In the genomic region with DNA sequence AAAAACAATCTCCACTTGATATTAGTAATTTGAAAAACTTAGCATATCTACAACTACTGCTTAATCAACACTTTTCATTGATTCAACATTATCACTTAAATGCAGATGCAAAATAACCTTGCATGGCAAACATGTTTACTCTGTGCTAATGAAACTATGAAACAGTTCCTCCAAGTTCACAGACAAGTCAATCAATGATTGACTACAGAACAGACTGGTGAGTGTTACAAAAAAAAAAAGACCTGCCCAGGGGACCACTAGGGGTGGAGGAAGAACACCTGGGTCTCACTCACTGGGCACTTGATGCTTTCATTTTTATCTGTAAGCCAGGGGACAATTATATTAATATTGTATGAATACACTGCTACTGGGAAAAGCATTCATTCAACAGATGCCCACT, we compare ENCODE assay signal across 1 cellular context.
TF ChIP-seq lines count a peak whose summit lies in the region.

No MANE protein-coding gene starts in this region.

TF ChIP-seq in HepG2, 621 proteins besides CTCF, POLR2A, EP300 and RAD21 (continued from another document):
- TF ChIP-seq PPARG (CRISPR knock-in tag; conservative IDR thresholded peaks at IDR 0.05) (no peak), GATAD2A (CRISPR knock-in tag; IDR thresholded peaks at IDR 0.05) (0 out of 2 replicates have a peak, but pooled peaks have one; percentile 17), PAXIP1 (CRISPR knock-in tag; conservative IDR thresholded peaks at IDR 0.05) (0 out of 2 replicates have a peak, but pooled peaks have one; percentile 23), ZNF563 (CRISPR knock-in tag; IDR thresholded peaks at IDR 0.05) (no peak), NCOR1 (IDR thresholded peaks at IDR 0.05; ENCODE audit: borderline replicate concordance, low read length) (peak; percentile 42; the same call in 1 of the 2 replicates), HDAC1 (CRISPR knock-in tag; IDR thresholded peaks at IDR 0.05) (no peak), RXRB (CRISPR knock-in tag; IDR thresholded peaks at IDR 0.05; ENCODE audit: borderline replicate concordance) (peak; percentile 15; the same call in 1 of the 2 replicates), FOXA3 (CRISPR knock-in tag; IDR thresholded peaks at IDR 0.05) (peak; percentile 60), MIXL1 (CRISPR knock-in tag; IDR thresholded peaks at IDR 0.05) (peak; percentile 46; the same call in 1 of the 2 replicates), SAP130 (CRISPR knock-in tag; IDR thresholded peaks at IDR 0.05; ENCODE audit: low read depth) (0 out of 2 replicates have a peak, but pooled peaks have one; percentile 27), ZNF362 (CRISPR knock-in tag; IDR thresholded peaks at IDR 0.05; ENCODE audit: borderline replicate concordance) (peak; percentile 56; the same call in 1 of the 2 replicates), TOPORS (CRISPR knock-in tag; IDR thresholded peaks at IDR 0.05) (no peak), KLF13 (CRISPR knock-in tag; IDR thresholded peaks at IDR 0.05) (no peak)
- TF ChIP-seq, protein P1, sequence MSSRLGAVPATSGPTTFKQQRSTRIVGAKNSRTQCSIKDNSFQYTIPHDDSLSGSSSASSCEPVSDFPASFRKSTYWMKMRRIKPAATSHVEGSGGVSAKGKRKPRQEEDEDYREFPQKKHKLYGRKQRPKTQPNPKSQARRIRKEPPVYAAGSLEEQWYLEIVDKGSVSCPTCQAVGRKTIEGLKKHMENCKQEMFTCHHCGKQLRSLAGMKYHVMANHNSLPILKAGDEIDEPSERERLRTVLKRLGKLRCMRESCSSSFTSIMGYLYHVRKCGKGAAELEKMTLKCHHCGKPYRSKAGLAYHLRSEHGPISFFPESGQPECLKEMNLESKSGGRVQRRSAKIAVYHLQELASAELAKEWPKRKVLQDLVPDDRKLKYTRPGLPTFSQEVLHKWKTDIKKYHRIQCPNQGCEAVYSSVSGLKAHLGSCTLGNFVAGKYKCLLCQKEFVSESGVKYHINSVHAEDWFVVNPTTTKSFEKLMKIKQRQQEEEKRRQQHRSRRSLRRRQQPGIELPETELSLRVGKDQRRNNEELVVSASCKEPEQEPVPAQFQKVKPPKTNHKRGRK (CRISPR knock-in tag; IDR thresholded peaks at IDR 0.05) = no peak
- TF ChIP-seq, protein P2, sequence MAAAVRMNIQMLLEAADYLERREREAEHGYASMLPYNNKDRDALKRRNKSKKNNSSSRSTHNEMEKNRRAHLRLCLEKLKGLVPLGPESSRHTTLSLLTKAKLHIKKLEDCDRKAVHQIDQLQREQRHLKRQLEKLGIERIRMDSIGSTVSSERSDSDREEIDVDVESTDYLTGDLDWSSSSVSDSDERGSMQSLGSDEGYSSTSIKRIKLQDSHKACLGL (CRISPR knock-in tag; IDR thresholded peaks at IDR 0.05) = no peak
- TF ChIP-seq, protein P3, sequence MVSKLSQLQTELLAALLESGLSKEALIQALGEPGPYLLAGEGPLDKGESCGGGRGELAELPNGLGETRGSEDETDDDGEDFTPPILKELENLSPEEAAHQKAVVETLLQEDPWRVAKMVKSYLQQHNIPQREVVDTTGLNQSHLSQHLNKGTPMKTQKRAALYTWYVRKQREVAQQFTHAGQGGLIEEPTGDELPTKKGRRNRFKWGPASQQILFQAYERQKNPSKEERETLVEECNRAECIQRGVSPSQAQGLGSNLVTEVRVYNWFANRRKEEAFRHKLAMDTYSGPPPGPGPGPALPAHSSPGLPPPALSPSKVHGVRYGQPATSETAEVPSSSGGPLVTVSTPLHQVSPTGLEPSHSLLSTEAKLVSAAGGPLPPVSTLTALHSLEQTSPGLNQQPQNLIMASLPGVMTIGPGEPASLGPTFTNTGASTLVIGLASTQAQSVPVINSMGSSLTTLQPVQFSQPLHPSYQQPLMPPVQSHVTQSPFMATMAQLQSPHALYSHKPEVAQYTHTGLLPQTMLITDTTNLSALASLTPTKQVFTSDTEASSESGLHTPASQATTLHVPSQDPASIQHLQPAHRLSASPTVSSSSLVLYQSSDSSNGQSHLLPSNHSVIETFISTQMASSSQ (IDR thresholded peaks at IDR 0.05; ENCODE audit: low read depth) = peak; percentile 51
- TF ChIP-seq, protein P3 (CRISPR knock-in tag; IDR thresholded peaks at IDR 0.05; ENCODE audit: borderline replicate concordance) = no peak
